In genomic region chr7:726854-727103, GRCh38 we compare ENCODE assay signal across 8 cellular contexts. TPM values are rescaled to one million over a fixed set of nuclear protein-coding genes. Genes with fewer than 3 reads are reported as not detected.
DNase-seq lines count a peak whose midpoint lies in the region; TF ChIP-seq lines count a peak whose summit lies in the region.

No MANE protein-coding gene starts in this region.

- H2AK5ac ChIP-seq in trophoblast cell (ENCODE audit: low read length), result no peak overlapping the region

- H3K79me1 ChIP-seq in trophoblast cell (ENCODE audit: low read length), result peaks cover 2% of the 10 kb centered on the region

- peak overlapping the region; percentile 97 for H3K9ac ChIP-seq in KMS-11
- peak overlapping the region; percentile 92 for H3K9ac ChIP-seq in trophoblast cell (ENCODE audit: low read length)

- no peak overlapping the region for H2BK5ac ChIP-seq in trophoblast cell (ENCODE audit: low read depth, low read length, poor library complexity)

- peak overlapping the region; percentile 41 for H4K12ac ChIP-seq in trophoblast cell (ENCODE audit: low read depth, low read length)

- TF ChIP-seq CTCF in KMS-11 (conservative IDR thresholded peaks at IDR 0.05; ENCODE audit: low read depth, low read length), result no peak
- TF ChIP-seq CTCF in epithelial cell of esophagus (IDR thresholded peaks at IDR 0.05; ENCODE audit: insufficient read depth, low read depth, low read length, missing control alignments), result no peak

- H3K4ac ChIP-seq in trophoblast cell (ENCODE audit: low read depth, low read length), result no peak overlapping the region

- peak overlapping the region; percentile 77 for H3K18ac ChIP-seq in trophoblast cell (ENCODE audit: low read length)

- H3K9me3 ChIP-seq in trophoblast cell (ENCODE audit: insufficient read depth, low read depth, low read length), result peaks cover 4% of the 10 kb centered on the region

- H3K23ac ChIP-seq in trophoblast cell (ENCODE audit: low read length), result no peak overlapping the region

- H3K4me3 ChIP-seq in KMS-11 (IDR thresholded peaks at IDR 0.05; ENCODE audit: insufficient read depth, low read depth, low read length) (no peak overlapping the region), epithelial cell of esophagus (ENCODE audit: low read length) (peak overlapping the region; percentile 80), trophoblast cell (ENCODE audit: low read depth, low read length) (peak overlapping the region; percentile 97)

- no peak overlapping the region for H2BK120ac ChIP-seq in trophoblast cell (ENCODE audit: insufficient read depth, low read length, poor library complexity)

- H3K27me3 ChIP-seq in KMS-11 (ENCODE audit: insufficient read depth, low read depth) (no peaks in the 10 kb centered on the region), trophoblast cell (ENCODE audit: insufficient read depth, low read length) (no peaks in the 10 kb centered on the region)

- peaks cover 7% of the 10 kb centered on the region; the same call in 1 of the 2 replicates for H3K36me3 ChIP-seq in KMS-11 (ENCODE audit: insufficient read depth)
- peaks cover 16 to 17% of the 10 kb centered on the region in 2 experiments for H3K36me3 ChIP-seq in trophoblast cell (ENCODE audit: control insufficient read depth in 1 of 2, insufficient read depth in 2 of 2, low read length in 2 of 2)

- H3K14ac ChIP-seq in trophoblast cell (ENCODE audit: low read length), result peak overlapping the region; percentile 68

- H3K79me2 ChIP-seq in KMS-11 (ENCODE audit: insufficient read depth, low read depth) (peaks cover 36% of the 10 kb centered on the region), trophoblast cell (ENCODE audit: control insufficient read depth, insufficient read depth, low read length, poor library complexity) (peaks cover 4% of the 10 kb centered on the region)

- H4K8ac ChIP-seq in trophoblast cell (ENCODE audit: low read depth, low read length), result peak overlapping the region; percentile 91

- H3K27ac ChIP-seq in KMS-11 (peak overlapping the region; percentile 79), trophoblast cell (ENCODE audit: low read depth, low read length) (no peak overlapping the region)

- peaks cover 11% of the 10 kb centered on the region for H3K4me1 ChIP-seq in KMS-11 (ENCODE audit: low read depth, poor library complexity, severe bottlenecking)
- H3K4me1 ChIP-seq in trophoblast cell (ENCODE audit: control insufficient read depth in 1 of 2, insufficient read depth in 2 of 2, low read length in 2 of 2), result peaks cover 3 to 12% of the 10 kb centered on the region in 2 experiments

- H3K4me2 ChIP-seq in KMS-11 (no peak overlapping the region), trophoblast cell (ENCODE audit: low read length) (peak overlapping the region; percentile 81)

- peak overlapping the region; percentile 58 for H4K91ac ChIP-seq in trophoblast cell (ENCODE audit: low read depth, low read length)

- H4K20me1 ChIP-seq in KMS-11 (ENCODE audit: insufficient read depth), result no peaks in the 10 kb centered on the region

- peak overlapping the region; percentile 69; the same call in 1 of the 2 replicates for H2AFZ ChIP-seq in KMS-11 (ENCODE audit: low read depth)
- peak overlapping the region; percentile 90 for H2AFZ ChIP-seq in trophoblast cell (ENCODE audit: insufficient read depth, low read length, poor library complexity)

- no peak overlapping the region for H2BK12ac ChIP-seq in trophoblast cell (ENCODE audit: low read length)

- no CpG with 5 or more reads among the region's 39 CpGs for WGBS in trophoblast cell (ENCODE audit: extremely low coverage, insufficient coverage, insufficient read length)

- DNase-seq in NCI-H2171 treated with DMSO at 0.1 percent for 48 hours (lab: John Stamatoyannopoulos, UW) (peak; percentile 48), NCI-H2171 (lab: John Stamatoyannopoulos, UW) (no peak), epithelial cell of esophagus (ENCODE audit: low read depth) (no peak), trophoblast cell (peak in 1 of 2 donors; percentile 25), GDM1 (lab: John Stamatoyannopoulos, UW) (no peak), iPS-NIHi7 (ENCODE audit: extremely low spot score) (no peak), islet precursor cell (no peak)

RNA-seq across cellular contexts. Expression of gene DNAAF5, which starts 0.3 kb away (rescaled TPM):
- 13.5 and 13.7 TPM in 2 replicates for polyA plus RNA-seq in trophoblast cell (2013)

RNA-seq across cellular contexts. Expression of gene PRKAR1B, which starts 0.3 kb away (rescaled TPM):
- polyA plus RNA-seq in trophoblast cell (2013), result 2.6 and 3.4 TPM in 2 replicates
